In genomic region chr16:58462089-58462488, GRCh38 we compare ENCODE assay signal across 1 cellular context.
TF ChIP-seq lines count a peak whose summit lies in the region.

No MANE protein-coding gene starts in this region.

TF ChIP-seq in GM23338, 12 proteins besides CTCF, POLR2A, EP300 and RAD21 (continued from another document):
- TF ChIP-seq ZNF462 (CRISPR knock-in tag; IDR thresholded peaks at IDR 0.05): no peak
- no peak for TF ChIP-seq ETS1 (IDR thresholded peaks at IDR 0.05)
- no peak for TF ChIP-seq JUNB (IDR thresholded peaks at IDR 0.05; ENCODE audit: unreplicated experiment)
